In the genomic region with DNA sequence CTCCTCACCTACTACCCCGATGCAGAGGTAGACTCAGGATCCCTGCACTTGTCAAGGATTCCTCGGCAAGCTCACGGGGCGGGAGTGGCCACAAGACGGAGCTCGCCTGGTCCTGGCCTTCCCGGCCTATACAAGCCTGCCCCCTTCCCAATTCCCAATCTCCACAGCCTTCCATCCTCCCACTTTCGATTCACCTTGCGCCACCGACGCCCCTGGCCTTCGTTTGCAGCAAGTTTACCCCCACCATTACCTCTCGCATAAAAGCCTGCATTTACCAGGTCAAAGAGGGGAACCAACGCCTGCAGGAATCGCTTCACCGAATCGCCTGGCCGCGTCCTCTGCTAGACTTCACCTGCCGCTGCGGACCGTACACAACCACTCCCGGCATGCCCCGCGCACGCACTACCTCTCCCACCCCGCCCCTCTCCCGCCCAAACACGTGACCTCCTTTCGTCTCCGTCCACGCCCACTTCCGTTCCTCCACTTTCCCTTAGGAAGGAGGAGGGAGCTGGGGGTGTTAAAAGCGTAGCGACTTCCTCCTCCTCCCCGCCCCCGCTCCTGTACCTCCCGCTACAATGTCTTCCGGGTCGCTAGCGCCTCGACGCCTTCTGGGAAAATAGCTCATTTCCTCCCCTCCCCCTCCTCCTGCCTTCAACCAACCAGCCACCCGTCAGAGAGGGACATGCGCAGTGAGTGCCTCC, we compare ENCODE assay signal across 8 cellular contexts. TPM values are rescaled to one million over a fixed set of nuclear protein-coding genes. Genes with fewer than 3 reads are reported as not detected.
A peak's percentile ranks its signal among the peaks of the same experiment; 100 is the strongest.
DNase-seq lines count a peak whose midpoint lies in the region; ATAC-seq and TF ChIP-seq lines count a peak whose summit lies in the region.

ORC4 (minus strand) TSS at position 380 of the 701 bp plus-strand sequence. CDS start 44,779 bp downstream, outside the sequence.

- ATAC-seq in gastroesophageal sphincter = peak; percentile 98

- H3K4me3 ChIP-seq in GM08714 (ENCODE audit: low read length) (peak within 1 kb of the TSS; percentile 90), gastroesophageal sphincter (peak within 1 kb of the TSS; percentile 59 to 99), neutrophil (ENCODE audit: low read depth in 1 of 2, low read length in 1 of 2) (peak within 1 kb of the TSS; percentile 85 to 86)

- H3K4me3 Mint-ChIP-seq in HFFc6 = peak within 1 kb of the TSS; percentile 99
- H3K4me3 Mint-ChIP-seq in activated naive CD4-positive, alpha-beta T cell treated with anti-CD3 and anti-CD28 coated beads for 36 hours = peak within 1 kb of the TSS; percentile 100

- no peaks in the 10 kb centered on the region for H3K9me3 ChIP-seq in gastroesophageal sphincter
- no peaks in the 10 kb centered on the region for H3K9me3 ChIP-seq in neutrophil

- no peaks in the 10 kb centered on the region for H3K27me3 ChIP-seq in gastroesophageal sphincter
- H3K27me3 ChIP-seq in neutrophil = no peaks in the 10 kb centered on the region

- H3K27me3 Mint-ChIP-seq in HFFc6 (ENCODE audit: insufficient read depth) = no peaks in the 10 kb centered on the region
- H3K27me3 Mint-ChIP-seq in activated naive CD4-positive, alpha-beta T cell treated with anti-CD3 and anti-CD28 coated beads for 36 hours (ENCODE audit: low read depth) = no peaks in the 10 kb centered on the region

- peaks cover 44% of the 10 kb centered on the region for H3K4me1 Mint-ChIP-seq in HFFc6 (ENCODE audit: low read depth)
- H3K4me1 Mint-ChIP-seq in activated naive CD4-positive, alpha-beta T cell treated with anti-CD3 and anti-CD28 coated beads for 36 hours (ENCODE audit: low read depth) = peaks cover 44% of the 10 kb centered on the region

- H3K36me3 ChIP-seq in gastroesophageal sphincter = no peaks in the 10 kb centered on the region
- no peaks in the 10 kb centered on the region for H3K36me3 ChIP-seq in neutrophil

- peaks cover 3 to 59% (median 4%) of the 10 kb centered on the region in 3 donors for H3K4me1 ChIP-seq in gastroesophageal sphincter
- H3K4me1 ChIP-seq in neutrophil (ENCODE audit: control insufficient read depth in 1 of 2, insufficient read depth in 1 of 2, low read depth in 1 of 2, low read length in 1 of 2) = peaks cover 27 to 31% of the 10 kb centered on the region in 2 experiments

- intact Hi-C loops in activated naive CD4-positive, alpha-beta T cell treated with anti-CD3 and anti-CD28 coated beads for 36 hours (cut with micrococcal nuclease) = loop anchor here (1.0 to 5.0 kb wide), 9 partner anchors 176 to 1567 kb away; partner anchors contain the start of genes KIF5C and MMADHC

- H3K27ac ChIP-seq in gastroesophageal sphincter (peak within 1 kb of the TSS; percentile 92 to 99 (median 98)), neutrophil (peak within 1 kb of the TSS; percentile 97), substantia nigra (ENCODE audit: low read depth, low read length, poor library complexity, severe bottlenecking) (peak within 1 kb of the TSS; percentile 88)

- 0 to 1% methylated on average over 16 to 28 of the region's 45 CpGs for WGBS in gastroesophageal sphincter (ENCODE audit: low coverage in 1 of 2), 2 donors

- peak; percentile 99 for DNase-seq in HFFc6
- DNase-seq in NAMALWA (ENCODE audit: low spot score) = peak; percentile 99
- DNase-seq in SK-N-DZ (ENCODE audit: low spot score) = peak; percentile 98
- DNase-seq in activated naive CD4-positive, alpha-beta T cell treated with anti-CD3 and anti-CD28 coated beads for 36 hours = peak; percentile 99
- DNase-seq in substantia nigra (lab: John Stamatoyannopoulos, UW) = peak; percentile 84 to 100 (median 97)

- TF ChIP-seq EP300 in gastroesophageal sphincter (IDR thresholded peaks at IDR 0.05) = no peak

- TF ChIP-seq CTCF in HFFc6 (IDR thresholded peaks at IDR 0.05) = peak; percentile 74
- peak in 3 of 4 experiments; percentile 18 to 60 (median 41) for TF ChIP-seq CTCF in gastroesophageal sphincter (IDR thresholded peaks at IDR 0.05)
- TF ChIP-seq CTCF in neutrophil (IDR thresholded peaks at IDR 0.05) = no peak

- no peaks in the 10 kb centered on the region for H3K36me3 Mint-ChIP-seq in HFFc6 (ENCODE audit: low read depth)
- H3K36me3 Mint-ChIP-seq in activated naive CD4-positive, alpha-beta T cell treated with anti-CD3 and anti-CD28 coated beads for 36 hours (ENCODE audit: low read depth) = peaks cover 3% of the 10 kb centered on the region

- no peaks in the 10 kb centered on the region for H3K9me3 Mint-ChIP-seq in HFFc6
- no peaks in the 10 kb centered on the region for H3K9me3 Mint-ChIP-seq in activated naive CD4-positive, alpha-beta T cell treated with anti-CD3 and anti-CD28 coated beads for 36 hours

- peak; percentile 20 for TF ChIP-seq POLR2A in gastroesophageal sphincter (IDR thresholded peaks at IDR 0.05)

- H3K27ac Mint-ChIP-seq in HFFc6 = peak within 1 kb of the TSS; percentile 83
- peak within 1 kb of the TSS; percentile 96 for H3K27ac Mint-ChIP-seq in activated naive CD4-positive, alpha-beta T cell treated with anti-CD3 and anti-CD28 coated beads for 36 hours

- CTCF ChIA-PET in activated naive CD4-positive, alpha-beta T cell treated with anti-CD3 and anti-CD28 coated beads for 36 hours (lab: Charles Lee) = interaction anchor here (1.0 kb wide), 1 partner anchor 489 kb away, joined by 4 read pairs; no protein-coding TSS in a partner anchor

RNA-seq across cellular contexts. Expression of gene ORC4, which starts in this region (rescaled TPM):
- 10 to 100 TPM; 26.2 to 35.4 (median 32.8) TPM for total RNA-seq in HFFc6 (2021; fragmentation: NEBNext Ultra II Directional; extraction: Animal tissue kit (Norgen Biotek cat#: 25700))
- 86.4 and 92.0 TPM in 2 replicates for polyA plus RNA-seq in SK-N-DZ (2014; cell fraction: cytosol; rRNA removed)
- 102 and 125 TPM in 2 replicates for polyA plus RNA-seq in SK-N-DZ (2014; cell fraction: nucleus; rRNA removed)
- 10 to 100 TPM; 35.9 to 38.8 TPM for total RNA-seq in activated naive CD4-positive, alpha-beta T cell treated with anti-CD3 and anti-CD28 coated beads for 36 hours
- 10 to 100 TPM; 32.6 to 72.3 (median 51.8) TPM for total RNA-seq in gastroesophageal sphincter

Comparison
In these comparisons a context has a peak if more than half of its experiments do, and no peak if none do; other contexts are left out.
1. Peak in every context shown above with its lines: DNase-seq, ATAC-seq, H3K4me3 ChIP-seq and H3K27ac ChIP-seq.